In genomic region chr17:81238815-81239713, GRCh38 we compare ENCODE assay signal across 8 cellular contexts. TPM values are rescaled to one million over a fixed set of nuclear protein-coding genes. Genes with fewer than 3 reads are reported as not detected.
DNase-seq lines count a peak whose midpoint lies in the region; ATAC-seq and TF ChIP-seq lines count a peak whose summit lies in the region.

Gene NDUFAF8, plus strand, starts transcription at chr17:81239318. Its CDS starts 46 bp downstream, at chr17:81239364.
Gene TEPSIN, minus strand, starts transcription at chr17:81239055. Its CDS starts 22 bp downstream, at chr17:81239033.

- TF ChIP-seq POLR2A in breast epithelium (IDR thresholded peaks at IDR 0.05), result peak; percentile 37

- H3K36me3 ChIP-seq in ACC112 (ENCODE audit: insufficient read depth, low read length) (peaks cover 3% of the 10 kb centered on the region; the same call in 1 of the 2 replicates), breast epithelium (no peaks in the 10 kb centered on the region), skeletal muscle tissue (ENCODE audit: control insufficient read depth in 3 of 3, insufficient read depth in 3 of 3, low read length in 3 of 3) (peaks cover 5 to 12% (median 10%) of the 10 kb centered on the region in 3 donors)

- TF ChIP-seq CTCF in VCaP (conservative IDR thresholded peaks at IDR 0.05) (no peak), breast epithelium (IDR thresholded peaks at IDR 0.05) (no peak)

- H3K4me1 ChIP-seq in ACC112 (ENCODE audit: control insufficient read depth, insufficient read depth, low read length, unreplicated experiment) (peaks cover 8% of the 10 kb centered on the region), breast epithelium (peaks cover 0 to 15% of the 10 kb centered on the region in 2 donors), skeletal muscle tissue (ENCODE audit: control insufficient read depth in 3 of 3, insufficient read depth in 3 of 3, low read length in 3 of 3) (peaks cover 21 to 34% (median 28%) of the 10 kb centered on the region in 3 donors)

- ATAC-seq in GM18870 (IDR thresholded peaks at IDR 0.05; ENCODE audit: unreplicated experiment) (peak; percentile 89), HG03135 (IDR thresholded peaks at IDR 0.05; ENCODE audit: unreplicated experiment) (peak; percentile 90)

- H3K4me3 ChIP-seq in ACC112 (ENCODE audit: low read depth, low read length), result peak within 1 kb of the TSS; percentile 94
- H3K4me3 ChIP-seq in breast epithelium, result peak within 1 kb of the TSS; percentile 80 to 100 (median 97)
- peak within 1 kb of the TSS; percentile 95 for H3K4me3 ChIP-seq in iPS-18c (ENCODE audit: insufficient read depth, low read depth, low read length)
- H3K4me3 ChIP-seq in skeletal muscle tissue (ENCODE audit: low read length in 3 of 3), result peak within 1 kb of the TSS; percentile 89 to 95 (median 91)

- peak within 1 kb of the TSS; percentile 78 for H2AFZ ChIP-seq in ACC112 (ENCODE audit: low read length, unreplicated experiment)

- H3K27ac ChIP-seq in ACC112 (ENCODE audit: low read depth, low read length), result peak within 1 kb of the TSS; percentile 26; the same call in 1 of the 2 replicates
- peak within 1 kb of the TSS; percentile 93 for H3K27ac ChIP-seq in VCaP
- H3K27ac ChIP-seq in breast epithelium, result peak within 1 kb of the TSS; percentile 72 to 74
- H3K27ac ChIP-seq in skeletal muscle tissue (ENCODE audit: low read depth, low read length), result peak within 1 kb of the TSS; percentile 65

- intact Hi-C loops in breast epithelium (cut with DNase I; ENCODE audit: low total_unique reads), result loop anchor here (5.0 kb wide), 1 partner anchor 97 kb away; no protein-coding TSS in a partner anchor

- peaks cover 47% of the 10 kb centered on the region for H3K79me2 ChIP-seq in ACC112 (ENCODE audit: control insufficient read depth, insufficient read depth, low read length, unreplicated experiment)

- H3K9me3 ChIP-seq in breast epithelium (no peaks in the 10 kb centered on the region), iPS-18c (ENCODE audit: control insufficient read depth, insufficient read depth, low read length) (no peaks in the 10 kb centered on the region), skeletal muscle tissue (ENCODE audit: control insufficient read depth in 3 of 3, low read length in 3 of 3) (no peaks in the 10 kb centered on the region)

- DNase-seq in NCI-H2196 treated with DMSO at 0.1 percent for 48 hours (lab: John Stamatoyannopoulos, UW; ENCODE audit: unreplicated experiment) (peak; percentile 99), breast epithelium (ENCODE audit: low spot score in 2 of 2) (peak; percentile 98 to 99)

- peak within 1 kb of the TSS; percentile 85 to 93 (median 92) for H3K9ac ChIP-seq in skeletal muscle tissue (ENCODE audit: low read depth in 1 of 3, low read length in 3 of 3)

- no peaks in the 10 kb centered on the region for H3K27me3 ChIP-seq in ACC112 (ENCODE audit: insufficient read depth, low read length)
- H3K27me3 ChIP-seq in breast epithelium, result no peaks in the 10 kb centered on the region
- no peaks in the 10 kb centered on the region for H3K27me3 ChIP-seq in skeletal muscle tissue (ENCODE audit: control insufficient read depth in 3 of 3, insufficient read depth in 3 of 3, low read length in 3 of 3)

RNA-seq across cellular contexts. Expression of gene NDUFAF8, which starts in this region (rescaled TPM):
- 10 to 100 TPM; 34.2 to 39.7 (median 35.2) TPM for total RNA-seq in breast epithelium
- 15.7 TPM for total RNA-seq in skeletal muscle tissue

RNA-seq across cellular contexts. Expression of gene TEPSIN, which starts in this region (rescaled TPM):
- total RNA-seq in breast epithelium (10 to 100 TPM; 33.9 to 54.3 (median 36.4) TPM), skeletal muscle tissue (5.2 TPM)

Comparison
In these comparisons a context has a peak if more than half of its experiments do, and no peak if none do; other contexts are left out.
1. Peak in every context shown above with its lines: DNase-seq, ATAC-seq, H3K4me3 ChIP-seq and H3K27ac ChIP-seq.
2. H3K27ac ChIP-seq: peak in every context shown above with its lines; median percentile 93 in VCaP; 73 in breast epithelium; 65 in skeletal muscle tissue; 26 in ACC112.